9 cellular contexts compared by ENCODE assay signal in the genomic region with DNA sequence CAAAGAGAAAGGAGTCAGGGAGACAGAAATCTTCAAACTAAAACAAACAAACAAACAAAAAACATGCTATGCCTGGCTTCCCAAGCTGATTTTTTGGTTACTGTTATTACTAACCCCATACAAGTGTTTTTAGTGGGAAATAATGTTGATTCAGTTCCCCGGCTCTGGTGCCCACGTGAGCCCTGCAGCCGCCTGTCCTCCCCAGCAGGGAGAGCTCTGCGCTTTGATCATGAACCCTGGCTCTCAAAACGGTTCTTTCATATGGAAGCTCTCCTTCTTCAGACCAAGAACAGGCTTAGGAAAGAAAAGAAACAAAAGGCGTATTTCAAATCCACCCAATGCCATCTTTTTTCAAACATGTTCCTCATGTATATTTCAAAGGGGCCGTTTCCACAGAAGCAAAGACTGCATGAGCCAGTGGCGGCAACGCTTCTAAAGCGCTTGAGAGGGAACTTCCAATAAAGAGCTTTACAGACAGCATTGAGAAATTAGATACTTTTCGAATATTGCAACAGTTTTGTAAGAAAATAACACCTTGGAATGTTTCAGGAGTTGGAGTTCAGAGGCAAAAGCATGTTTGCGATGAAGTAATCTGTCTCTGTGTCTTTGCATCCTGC.
DNase-seq lines count a peak whose midpoint lies in the region; ATAC-seq, FAIRE-seq and TF ChIP-seq lines count a peak whose summit lies in the region.
"Had no signal": no experiment of that assay in that cellular context is flagged by ENCODE, and none has a peak within 500 bp of the region (broad histone marks: within the 10 kb centered on the region; RNA-seq: fewer than 3 reads in every experiment).

No MANE protein-coding gene starts in this region.

- intact Hi-C loops in pancreas (cut with DNase I): no loop called here

- CTCF ChIA-PET in HEK293 (lab: Yijun Ruan, JAX): interaction anchor here (0.6 to 2.1 kb wide), 41 partner anchors 7 to 1306 kb away, joined by 3 to 9 read pairs (median 3); no protein-coding TSS in a partner anchor

- no peak overlapping the region for H3K4me3 Mint-ChIP-seq in activated T-cell treated with anti-CD3 and anti-CD28 coated beads, Interleukin-2, amount 50 U/mL, for 24 hours
- H3K4me3 Mint-ChIP-seq: activated naive CD8-positive, alpha-beta T cell treated with anti-CD3 and anti-CD28 coated beads, Interleukin-2, amount 10 ng/mL, durations not matched to agents 7 days and 5 days had no signal

- DNase-seq in activated T-cell treated with anti-CD3 and anti-CD28 coated beads for 48 hours (ENCODE audit: low read depth): peak; percentile 9
- no peak for DNase-seq in activated T-cell treated with anti-CD3 and anti-CD28 coated beads, Interleukin-2, amount 50 U/mL, for 24 hours
- DNase-seq in NCI-H2081 treated with DMSO at 0.1 percent for 48 hours (lab: John Stamatoyannopoulos, UW): peak; percentile 72
- DNase-seq in frontal cortex (ENCODE audit: low spot score in 2 of 2): peak; percentile 65 to 75
- DNase-seq in pancreas: peak in 2 of 6 donors; percentile 22
- DNase-seq: activated naive CD8-positive, alpha-beta T cell treated with anti-CD3 and anti-CD28 coated beads, Interleukin-2, amount 10 ng/mL, durations not matched to agents 7 days and 5 days had no signal

- H3K27me3 Mint-ChIP-seq in activated T-cell treated with anti-CD3 and anti-CD28 coated beads, Interleukin-2, amount 50 U/mL, for 24 hours: peaks cover 28% of the 10 kb centered on the region

- H3K4me1 Mint-ChIP-seq in activated T-cell treated with anti-CD3 and anti-CD28 coated beads, Interleukin-2, amount 50 U/mL, for 24 hours (ENCODE audit: low read depth): peaks cover 17% of the 10 kb centered on the region

- ATAC-seq in pancreas (peak in 3 of 4 donors; percentile 49 to 62 (median 62)), HG02938 (IDR thresholded peaks at IDR 0.05; ENCODE audit: unreplicated experiment) (no peak)

- WGBS in pancreas, 2 donors: 37 to 39% methylated on average over 12 of the region's 12 CpGs

- H3K36me3 ChIP-seq in HEK293 (ENCODE audit: control insufficient read depth in 2 of 2, insufficient read depth in 1 of 2, low read length in 2 of 2) (no peaks in the 10 kb centered on the region), pancreas (no peaks in the 10 kb centered on the region)

- no peaks in the 10 kb centered on the region for H3K36me3 Mint-ChIP-seq in activated T-cell treated with anti-CD3 and anti-CD28 coated beads, Interleukin-2, amount 50 U/mL, for 24 hours (ENCODE audit: low read depth)

- H3K27ac ChIP-seq in HEK293 (ENCODE audit: extremely low read depth, low read depth, low read length): no peak overlapping the region
- no peak overlapping the region for H3K27ac ChIP-seq in pancreas

- H3K4me1 ChIP-seq in HEK293 (ENCODE audit: control insufficient read depth, insufficient read depth, low read length) (peaks cover 5% of the 10 kb centered on the region), pancreas (peaks cover 0 to 5% (median 0%) of the 10 kb centered on the region in 3 donors)

- TF ChIP-seq CTCF in HEK293 (tag by site-specific recombination; IDR thresholded peaks at IDR 0.05) (peak; percentile 21; the same call in 1 of the 2 replicates), WI38 (IDR thresholded peaks at IDR 0.05; ENCODE audit: low read depth, low read length) (peak; percentile 74), pancreas (IDR thresholded peaks at IDR 0.05) (peak in 2 of 4 donors; percentile 14 to 29)

- H3K27ac Mint-ChIP-seq in activated T-cell treated with anti-CD3 and anti-CD28 coated beads, Interleukin-2, amount 50 U/mL, for 24 hours: no peak overlapping the region
- H3K27ac Mint-ChIP-seq: activated naive CD8-positive, alpha-beta T cell treated with anti-CD3 and anti-CD28 coated beads, Interleukin-2, amount 10 ng/mL, durations not matched to agents 7 days and 5 days had no signal

- no peaks in the 10 kb centered on the region for H3K9me3 Mint-ChIP-seq in activated T-cell treated with anti-CD3 and anti-CD28 coated beads, Interleukin-2, amount 50 U/mL, for 24 hours
- H3K9me3 Mint-ChIP-seq: activated naive CD8-positive, alpha-beta T cell treated with anti-CD3 and anti-CD28 coated beads, Interleukin-2, amount 10 ng/mL, durations not matched to agents 7 days and 5 days had no signal

- FAIRE-seq in frontal cortex (lab: Jason Lieb, UNC): no peak
- FAIRE-seq in pancreas (lab: Jason Lieb, UNC): no peak

- H3K9me3 ChIP-seq in HEK293 (ENCODE audit: control insufficient read depth, insufficient read depth, low read depth, low read length): no peaks in the 10 kb centered on the region
- H3K9me3 ChIP-seq in pancreas: no peaks in the 10 kb centered on the region

- POLR2A ChIA-PET in HEK293 (lab: Yijun Ruan, JAX): interaction anchor here (0.9 kb wide), 1 partner anchor 19 kb away, joined by 3 read pairs; no protein-coding TSS in a partner anchor

- H3K27me3 ChIP-seq in pancreas: no peaks in the 10 kb centered on the region

- H3K4me3 ChIP-seq in HEK293 (ENCODE audit: low read depth, low read length) (no peak overlapping the region), WI38 (ENCODE audit: low read depth, low read length) (no peak overlapping the region), pancreas (no peak overlapping the region)

TF ChIP-seq in HEK293, 187 proteins besides CTCF, POLR2A, EP300 and RAD21:
- TF ChIP-seq ZIC2 (tag by site-specific recombination; IDR thresholded peaks at IDR 0.05) (peak; percentile 42), ZNF366 (tag by site-specific recombination; conservative IDR thresholded peaks at IDR 0.05) (no peak), ZNF19 (tag by site-specific recombination; IDR thresholded peaks at IDR 0.05; ENCODE audit: low read depth) (no peak), RBAK (tag by site-specific recombination; IDR thresholded peaks at IDR 0.05) (no peak), MZF1 (tag by site-specific recombination; IDR thresholded peaks at IDR 0.05; ENCODE audit: borderline replicate concordance) (no peak), ZNF654 (tag by site-specific recombination; IDR thresholded peaks at IDR 0.05; ENCODE audit: low read depth) (peak; percentile 81), ZNF48 (tag by site-specific recombination; IDR thresholded peaks at IDR 0.05) (no peak), ZNF521 (tag by site-specific recombination; IDR thresholded peaks at IDR 0.05) (no peak), SCRT2 (tag by site-specific recombination; IDR thresholded peaks at IDR 0.05) (no peak)
